In genomic region chr12:109612975-109613502, GRCh38 we compare ENCODE assay signal across 1 cellular context.
TF ChIP-seq lines count a peak whose summit lies in the region.

No MANE protein-coding gene starts in this region.

TF ChIP-seq in GM12878, 131 proteins besides CTCF, POLR2A, EP300 and RAD21 (continued from another document):
- TF ChIP-seq BCLAF1 (IDR thresholded peaks at IDR 0.05) (no peak), MAX (IDR thresholded peaks at IDR 0.05; ENCODE audit: low read depth, low read length) (no peak), EED (IDR thresholded peaks at IDR 0.05; ENCODE audit: low read depth) (no peak), CBX3 (IDR thresholded peaks at IDR 0.05; ENCODE audit: borderline replicate concordance, low read depth) (no peak), ZBTB40 (IDR thresholded peaks at IDR 0.05; ENCODE audit: borderline replicate concordance) (no peak), TAF1 (IDR thresholded peaks at IDR 0.05; ENCODE audit: borderline replicate concordance, low read depth, low read length) (no peak), NBN (IDR thresholded peaks at IDR 0.05) (no peak), ZNF687 (IDR thresholded peaks at IDR 0.05) (no peak), HDGF (IDR thresholded peaks at IDR 0.05) (no peak)
